30 cellular contexts compared by ENCODE assay signal in the genomic region with DNA sequence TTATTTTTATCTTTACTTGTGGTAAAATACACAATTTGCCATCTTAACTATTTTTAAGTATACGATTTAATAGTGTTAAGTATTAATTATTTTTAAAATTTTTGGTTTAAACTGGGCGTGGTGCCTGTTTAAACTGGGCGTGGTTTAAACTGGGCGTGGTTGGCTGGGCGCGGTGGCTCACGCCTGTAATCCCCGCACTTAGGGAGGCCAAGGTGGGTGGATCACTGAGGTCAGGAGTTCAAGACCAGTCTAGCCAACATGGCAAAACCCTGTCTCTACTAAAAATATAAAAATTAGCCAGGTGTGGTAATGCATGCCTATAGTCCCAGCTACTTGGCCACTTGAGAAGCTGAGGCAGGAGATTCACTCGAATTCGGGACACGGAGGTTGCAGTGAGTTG. TPM values are rescaled to one million over a fixed set of nuclear protein-coding genes. Genes with fewer than 3 reads are reported as not detected.
"Had no signal": no experiment of that assay in that cellular context is flagged by ENCODE, and none has a peak within 500 bp of the region (broad histone marks: within the 10 kb centered on the region; RNA-seq: fewer than 3 reads in every experiment).

No MANE protein-coding gene starts in this region.

- H3K4me1 ChIP-seq: colonic mucosa had no signal

- ATAC-seq: effector memory CD8-positive, alpha-beta T cell; esophagus mucosa; foreskin keratinocyte; gastrocnemius medialis; gastroesophageal sphincter; heart left ventricle; heart right ventricle had no signal

- H3K4me3 Mint-ChIP-seq: dendritic cell treated with granulocyte-macrophage colony-stimulating factor and Interleukin-4, amounts not matched to agents 40 ng/mL and 50 ng/mL, for 4 days; effector memory CD8-positive, alpha-beta T cell; endodermal cell had no signal

- H3K27ac Mint-ChIP-seq: dendritic cell treated with granulocyte-macrophage colony-stimulating factor and Interleukin-4, amounts not matched to agents 40 ng/mL and 50 ng/mL, for 4 days; effector memory CD8-positive, alpha-beta T cell; endodermal cell had no signal

- H3K36me3 ChIP-seq: colonic mucosa, esophagus muscularis mucosa, esophagus squamous epithelium, gastrocnemius medialis, gastroesophageal sphincter, heart left ventricle, heart right ventricle had no signal

- H3K27me3 ChIP-seq: colonic mucosa, dorsolateral prefrontal cortex, esophagus muscularis mucosa, esophagus squamous epithelium, foreskin keratinocyte, gastrocnemius medialis, gastroesophageal sphincter, heart left ventricle, heart right ventricle had no signal

- H3K27ac ChIP-seq: colonic mucosa, coronary artery, dorsolateral prefrontal cortex, epithelial cell of prostate, esophagus muscularis mucosa, esophagus squamous epithelium, foreskin keratinocyte, gastrocnemius medialis, gastroesophageal sphincter, heart left ventricle, heart right ventricle had no signal

- H3K9me3 Mint-ChIP-seq: dendritic cell treated with granulocyte-macrophage colony-stimulating factor and Interleukin-4, amounts not matched to agents 40 ng/mL and 50 ng/mL, for 4 days; effector memory CD8-positive, alpha-beta T cell; endodermal cell had no signal

- DNase-seq: colonic mucosa; cortex of kidney; dermis blood vessel endothelial cell; dorsolateral prefrontal cortex; effector CD4-positive, alpha-beta T cell; effector CD8-positive, alpha-beta T cell; effector memory CD4-positive, alpha-beta T cell; effector memory CD8-positive, alpha-beta T cell; endodermal cell; erythroblast; esophagus squamous epithelium; foreskin fibroblast; foreskin keratinocyte; foreskin melanocyte; gastrocnemius medialis; glutamatergic neuron; head of caudate nucleus; heart left ventricle; heart right ventricle had no signal

- H3K27me3 Mint-ChIP-seq: effector memory CD8-positive, alpha-beta T cell had no signal

- H3K4me3 ChIP-seq: colonic mucosa, coronary artery, dorsolateral prefrontal cortex, esophagus muscularis mucosa, esophagus squamous epithelium, gastrocnemius medialis, gastroesophageal sphincter, heart left ventricle, heart right ventricle had no signal

- H3K9me3 ChIP-seq: colonic mucosa, esophagus muscularis mucosa, esophagus squamous epithelium, gastrocnemius medialis, gastroesophageal sphincter, heart left ventricle, heart right ventricle had no signal

- FAIRE-seq: colon, endometrium, endothelial cell of umbilical vein, frontal cortex had no signal

RNA-seq across cellular contexts. Expression of a gene that starts 37.3 kb away (rescaled TPM):
- total RNA-seq: colonic mucosa, dermis microvascular lymphatic vessel endothelial cell, esophagus mucosa, gastrocnemius medialis, heart left ventricle had no signal
